In the genomic region with DNA sequence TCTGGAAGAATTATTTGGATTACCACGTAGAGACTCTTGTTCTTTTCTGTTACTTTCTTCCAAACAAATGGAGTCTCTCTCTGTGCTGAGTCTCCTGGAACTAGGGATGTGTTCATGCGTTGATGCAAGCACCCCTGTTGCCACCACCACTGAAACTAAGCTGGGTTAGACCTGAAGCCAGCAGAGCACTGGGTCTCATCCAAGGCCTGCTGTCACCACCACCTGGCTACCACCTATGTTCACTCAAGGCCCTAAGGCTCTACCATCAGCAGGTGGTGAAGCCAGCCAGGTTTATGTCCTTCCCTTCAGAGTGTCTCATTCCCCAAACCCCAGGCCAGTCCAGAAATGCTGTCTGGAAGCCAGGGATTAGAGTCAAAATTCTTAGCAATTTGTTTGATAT, we compare ENCODE assay signal across 23 cellular contexts.
"Had no signal": no experiment of that assay in that cellular context is flagged by ENCODE, and none has a peak within 500 bp of the region (broad histone marks: within the 10 kb centered on the region; RNA-seq: fewer than 3 reads in every experiment).

No MANE protein-coding gene starts in this region.

- H3K4me2 ChIP-seq: SK-N-SH had no signal

- H3K4me1 ChIP-seq: Peyer's patch, SJCRH30 had no signal

- H3K27me3 ChIP-seq: Peyer's patch, SJCRH30 had no signal

- FAIRE-seq: bronchial epithelial cell, colon had no signal

- DNase-seq: activated CD4-positive, alpha-beta T cell treated with anti-CD3 and anti-CD28 coated beads for 36 hours; activated CD8-positive, alpha-beta memory T cell treated with anti-CD3 and anti-CD28 coated beads, Interleukin-2, amount 50 U/mL, for 4 hours; activated CD8-positive, alpha-beta T cell treated with anti-CD3 and anti-CD28 coated beads for 36 hours; activated naive CD4-positive, alpha-beta T cell; aorta; central memory CD4-positive, alpha-beta T cell; NCI-H1048; NCI-H146; NCI-H187 treated with DMSO at 0.1 percent for 48 hours; NCI-H2171 treated with DMSO at 0.1 percent for 48 hours; NCI-H226; NCI-H526; NCI-H82; NK-92 treated with Interleukin-12 subunit alpha and Interleukin-12 subunit beta, amount 100 ng/mL, for 24 hours; Peyer's patch; Right ventricle myocardium superior; SJCRH30; SK-N-SH; T-helper 1 cell; WERI-Rb-1 had no signal

- H3K9me3 ChIP-seq: Peyer's patch, SJCRH30 had no signal

- H3K4me3 ChIP-seq: Peyer's patch, SJCRH30 had no signal

- H3K27ac ChIP-seq: Peyer's patch, RWPE1, SJCRH30, WERI-Rb-1 had no signal

- H3K36me3 ChIP-seq: Peyer's patch, WERI-Rb-1 had no signal

- H3K9ac ChIP-seq: SK-N-SH had no signal
